In genomic region chr4:53512608-53513007, GRCh38 we compare ENCODE assay signal across 16 cellular contexts.
DNase-seq lines count a peak whose midpoint lies in the region; ATAC-seq and TF ChIP-seq lines count a peak whose summit lies in the region.
"Had no signal": no experiment of that assay in that cellular context is flagged by ENCODE, and none has a peak within 500 bp of the region (broad histone marks: within the 10 kb centered on the region; RNA-seq: fewer than 3 reads in every experiment).

No MANE protein-coding gene starts in this region.

- no peaks in the 10 kb centered on the region for H3K36me3 ChIP-seq in mesenchymal stem cell (ENCODE audit: control insufficient read depth in 1 of 2, insufficient read depth in 2 of 2, low read depth in 1 of 2, low read length in 2 of 2)

- no peak overlapping the region for H3K14ac ChIP-seq in mesenchymal stem cell (ENCODE audit: low read length in 2 of 2)

- DNase-seq in mesenchymal stem cell (no peak), NOMO-1 (lab: John Stamatoyannopoulos, UW; ENCODE audit: unreplicated experiment in 2 of 2) (no peak)
- DNase-seq: C1 segment of cervical spinal cord; Calu3; CD4-positive, alpha-beta memory T cell; COR-L47; DMS79; EL; GDM1; H7; HCEC 1CT had no signal

- H3K27ac ChIP-seq in mesenchymal stem cell (ENCODE audit: low read length, poor library complexity, severe bottlenecking): no peak overlapping the region

- no peak overlapping the region for H3K4me2 ChIP-seq in mesenchymal stem cell (ENCODE audit: low read length, poor library complexity, severe bottlenecking)

- H2BK120ac ChIP-seq in mesenchymal stem cell (ENCODE audit: low read depth, low read length): no peak overlapping the region

- H2BK15ac ChIP-seq in mesenchymal stem cell (ENCODE audit: low read depth, poor library complexity, severe bottlenecking): peak overlapping the region; percentile 55

- no peaks in the 10 kb centered on the region for H3K27me3 ChIP-seq in mesenchymal stem cell (ENCODE audit: control insufficient read depth in 1 of 2, insufficient read depth in 1 of 2, low read length in 2 of 2)

- H2AFZ ChIP-seq in mesenchymal stem cell (ENCODE audit: low read depth, low read length): no peak overlapping the region

- no peak overlapping the region for H3K4ac ChIP-seq in mesenchymal stem cell (ENCODE audit: low read depth in 1 of 2, low read length in 2 of 2)

- ATAC-seq in GM18870 (IDR thresholded peaks at IDR 0.05; ENCODE audit: unreplicated experiment): peak; percentile 57
- ATAC-seq in HG03432 (IDR thresholded peaks at IDR 0.05; ENCODE audit: unreplicated experiment): peak; percentile 66
- ATAC-seq in HG02981 (IDR thresholded peaks at IDR 0.05; ENCODE audit: unreplicated experiment): no peak
- ATAC-seq in HG02798 (IDR thresholded peaks at IDR 0.05; ENCODE audit: poor library complexity, unreplicated experiment): no peak
- no peak for ATAC-seq in GM18505 (IDR thresholded peaks at IDR 0.05; ENCODE audit: unreplicated experiment)

- TF ChIP-seq POLR2A in GM18505 (IDR thresholded peaks at IDR 0.05; ENCODE audit: borderline replicate concordance, extremely low read depth, insufficient read depth, insufficient read length): no peak

- no peak overlapping the region for H3K18ac ChIP-seq in mesenchymal stem cell (ENCODE audit: low read depth in 1 of 2, low read length in 2 of 2)

- H4K91ac ChIP-seq in mesenchymal stem cell (ENCODE audit: low read length): no peak overlapping the region

- no peak overlapping the region for H4K8ac ChIP-seq in mesenchymal stem cell (ENCODE audit: low read length)

- no peak overlapping the region for H2BK5ac ChIP-seq in mesenchymal stem cell (ENCODE audit: low read depth, low read length, poor library complexity, severe bottlenecking)

- H3K23ac ChIP-seq in mesenchymal stem cell (ENCODE audit: low read length in 2 of 2): no peak overlapping the region

- H3K9me3 ChIP-seq in mesenchymal stem cell (ENCODE audit: control insufficient read depth, low read length): no peaks in the 10 kb centered on the region

- no peak overlapping the region for H3K9ac ChIP-seq in mesenchymal stem cell (ENCODE audit: low read length)

- no peak overlapping the region for H2BK12ac ChIP-seq in mesenchymal stem cell (ENCODE audit: low read length in 2 of 2)

- H3K79me1 ChIP-seq in mesenchymal stem cell (replicated peaks; ENCODE audit: low read length, poor library complexity, severe bottlenecking): no peaks in the 10 kb centered on the region

- H2AK5ac ChIP-seq in mesenchymal stem cell (ENCODE audit: low read length, severe bottlenecking): no peak overlapping the region

- 29% methylated on average over 3 of the region's 3 CpGs for WGBS in mesenchymal stem cell

- peaks cover 3% of the 10 kb centered on the region for H3K4me1 ChIP-seq in mesenchymal stem cell (ENCODE audit: control insufficient read depth, insufficient read depth, low read depth, low read length)

- no peak overlapping the region for H3K4me3 ChIP-seq in mesenchymal stem cell (ENCODE audit: insufficient read depth in 1 of 2, low read depth in 1 of 2, low read length in 2 of 2)

Comparison
In these comparisons a context has a peak if more than half of its experiments do, and no peak if none do; other contexts are left out.
1. ATAC-seq: peak in GM18870 (single experiment) and HG03432 (single experiment); none in HG02981 (single experiment), HG02798 (single experiment) and GM18505 (single experiment).